Comparison of ENCODE assay signal across 8 cellular contexts in genomic region chr12:6853626-6854025, GRCh38. TPM values are rescaled to one million over a fixed set of nuclear protein-coding genes. Genes with fewer than 3 reads are reported as not detected.
DNase-seq lines count a peak whose midpoint lies in the region; FAIRE-seq and TF ChIP-seq lines count a peak whose summit lies in the region.

No MANE protein-coding gene starts in this region.

- H3K4me3 ChIP-seq in MM.1S (ENCODE audit: low read length) (peak overlapping the region; percentile 87), SJCRH30 (no peak overlapping the region; the same call in 1 of the 2 replicates)

- DNase-seq in MM.1S, result no peak
- DNase-seq in neural crest cell (ENCODE audit: low read depth, low spot score), result no peak
- no peak for DNase-seq in NCI-H2107 treated with DMSO at 0.1 percent for 48 hours (lab: John Stamatoyannopoulos, UW; ENCODE audit: unreplicated experiment)
- DNase-seq in SJCRH30, result no peak
- DNase-seq in D721Med (ENCODE audit: insufficient read length, low spot score), result no peak
- no peak for DNase-seq in NCI-H2171 (lab: John Stamatoyannopoulos, UW)

- H3K27me3 ChIP-seq in MM.1S (replicated peaks; ENCODE audit: insufficient read depth, low read length) (no peaks in the 10 kb centered on the region), SJCRH30 (no peaks in the 10 kb centered on the region)

- peak overlapping the region; percentile 92; the same call in 1 of the 2 replicates for H3K27ac ChIP-seq in C4-2B
- H3K27ac ChIP-seq in MM.1S (ENCODE audit: low read length), result peak overlapping the region; percentile 42; the same call in 1 of the 2 replicates
- peak overlapping the region; percentile 93 for H3K27ac ChIP-seq in cingulate gyrus (ENCODE audit: low read depth, low read length)
- H3K27ac ChIP-seq in SJCRH30, result no peak overlapping the region

- peaks cover 10% of the 10 kb centered on the region for H3K36me3 Mint-ChIP-seq in neural crest cell (ENCODE audit: low read depth)

- no peak for TF ChIP-seq CTCF in C4-2B (conservative IDR thresholded peaks at IDR 0.05)
- TF ChIP-seq CTCF in MM.1S (IDR thresholded peaks at IDR 0.05; ENCODE audit: low read length), result no peak
- TF ChIP-seq CTCF in neural crest cell (conservative IDR thresholded peaks at IDR 0.05), result no peak
- no peak for TF ChIP-seq CTCF in D721Med (IDR thresholded peaks at IDR 0.05; ENCODE audit: insufficient read depth, missing control alignments)

- peaks cover 40% of the 10 kb centered on the region for H3K4me1 Mint-ChIP-seq in neural crest cell

- peak overlapping the region; percentile 98 for H3K4me3 Mint-ChIP-seq in neural crest cell

- H3K36me3 ChIP-seq in MM.1S (replicated peaks; ENCODE audit: insufficient read depth, low read length) (peaks cover 12% of the 10 kb centered on the region), SJCRH30 (peaks cover 30% of the 10 kb centered on the region)

- no peaks in the 10 kb centered on the region for H4K20me1 ChIP-seq in MM.1S (ENCODE audit: insufficient read depth, low read length)

- no peak for FAIRE-seq in D721Med (lab: Jason Lieb, UNC)

- peaks cover 60% of the 10 kb centered on the region for H3K79me2 ChIP-seq in MM.1S (ENCODE audit: low read length)

- peak overlapping the region; percentile 89 for H3K4me2 ChIP-seq in MM.1S (ENCODE audit: low read depth, low read length)

- H3K27me3 Mint-ChIP-seq in neural crest cell (ENCODE audit: low read depth), result peaks cover 2% of the 10 kb centered on the region

- no peak overlapping the region for H2AFZ ChIP-seq in MM.1S (ENCODE audit: low read length)

- H3K9me3 Mint-ChIP-seq in neural crest cell, result no peaks in the 10 kb centered on the region

- H3K9me3 ChIP-seq in MM.1S (replicated peaks; ENCODE audit: insufficient read depth, low read length) (no peaks in the 10 kb centered on the region), SJCRH30 (replicated peaks) (no peaks in the 10 kb centered on the region)

- no peaks in the 10 kb centered on the region for H3K9me2 ChIP-seq in MM.1S (replicated peaks; ENCODE audit: insufficient read depth, low read length)

- peak overlapping the region; percentile 28 for H3K27ac Mint-ChIP-seq in neural crest cell (ENCODE audit: unreplicated experiment)

- H3K9ac ChIP-seq in MM.1S (ENCODE audit: low read length), result peak overlapping the region; percentile 52

- H3K4me1 ChIP-seq in MM.1S (ENCODE audit: low read length) (peaks cover 28% of the 10 kb centered on the region), SJCRH30 (peaks cover 8% of the 10 kb centered on the region)

- H3F3A ChIP-seq in MM.1S (ENCODE audit: insufficient read depth, low read length), result peaks cover 10% of the 10 kb centered on the region

RNA-seq across cellular contexts. Expression of gene USP5, which starts 1.7 kb away (rescaled TPM):
- 172 and 173 TPM in 2 replicates for total RNA-seq in neural crest cell
- total RNA-seq in SJCRH30 (2014; rRNA removed; shearing (Covaris generic)), result 76.7 and 78.0 TPM in 2 replicates

RNA-seq across cellular contexts. Expression of gene CDCA3, which starts 2.5 kb away (rescaled TPM):
- total RNA-seq in neural crest cell, result 67.9 and 71.7 TPM in 2 replicates
- total RNA-seq in SJCRH30 (2014; rRNA removed; shearing (Covaris generic)), result 96.8 and 104 TPM in 2 replicates

RNA-seq across cellular contexts. Expression of gene GNB3, which starts 12.9 kb away (rescaled TPM):
- 21.2 and 22.2 TPM in 2 replicates for total RNA-seq in neural crest cell
- 2.2 and 3.2 TPM in 2 replicates for total RNA-seq in SJCRH30 (2014; rRNA removed; shearing (Covaris generic))

RNA-seq across cellular contexts. Expression of gene TPI1, which starts 13.7 kb away (rescaled TPM):
- 685 and 713 TPM in 2 replicates for total RNA-seq in neural crest cell
- 1,296 and 1,386 TPM in 2 replicates for total RNA-seq in SJCRH30 (2014; rRNA removed; shearing (Covaris generic))

RNA-seq across cellular contexts. Expression of gene SPSB2, which starts 19.5 kb away (rescaled TPM):
- 6.2 and 7.0 TPM in 2 replicates for total RNA-seq in neural crest cell
- 2.6 and 3.7 TPM in 2 replicates for total RNA-seq in SJCRH30 (2014; rRNA removed; shearing (Covaris generic))
